17 cellular contexts compared by ENCODE assay signal in the genomic region with DNA sequence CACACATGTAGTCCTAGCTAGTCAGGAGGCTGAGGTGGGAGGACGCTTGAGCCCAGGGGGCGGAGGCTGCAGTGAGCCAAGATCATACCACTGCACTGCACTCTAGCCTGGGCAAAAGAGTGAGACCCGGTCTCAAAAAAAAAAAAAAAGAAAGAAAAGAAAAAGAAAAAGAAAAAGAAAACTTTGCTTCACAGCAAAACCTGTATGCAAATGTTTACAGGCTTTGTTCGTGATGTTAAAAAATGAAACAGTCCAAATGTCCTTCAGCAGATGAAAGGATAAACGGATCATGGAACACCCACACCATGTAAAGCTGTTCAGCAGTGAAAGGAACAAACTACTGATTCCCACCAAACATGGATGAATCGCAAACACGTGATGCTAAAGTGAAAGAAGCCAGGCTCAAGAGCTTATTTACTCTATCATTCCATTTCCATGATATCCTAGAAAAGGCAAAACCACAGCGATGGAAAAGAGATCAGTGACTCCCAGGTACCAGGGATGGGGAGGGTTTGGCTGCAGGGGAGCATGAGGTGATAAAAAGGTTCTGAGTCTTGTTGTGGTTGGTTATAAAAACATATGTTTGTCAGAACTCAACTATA. TPM values are rescaled to one million over a fixed set of nuclear protein-coding genes. Genes with fewer than 3 reads are reported as not detected.
DNase-seq lines count a peak whose midpoint lies in the region; ATAC-seq and TF ChIP-seq lines count a peak whose summit lies in the region.
"Had no signal": no experiment of that assay in that cellular context is flagged by ENCODE, and none has a peak within 500 bp of the region (broad histone marks: within the 10 kb centered on the region; RNA-seq: fewer than 3 reads in every experiment).

No MANE protein-coding gene starts in this region.

- intact Hi-C loops in IMR-90 (cut with micrococcal nuclease), result no loop called here
- intact Hi-C loops in dorsolateral prefrontal cortex (cut with DNase I), result loop anchor here in 1 of 2 donors (10.0 kb wide), 1 partner anchor 92 kb away; no protein-coding TSS in a partner anchor
- intact Hi-C loops in heart right ventricle (cut with DNase I), result no loop called here

- H2AFZ ChIP-seq in IMR-90 (replicated peaks; ENCODE audit: low read length, poor library complexity) (peak overlapping the region; percentile 8), mesenchymal stem cell (ENCODE audit: low read depth, low read length) (no peak overlapping the region)

- H3K36me3 Mint-ChIP-seq in chondrocyte (ENCODE audit: low read depth), result no peaks in the 10 kb centered on the region
- H3K36me3 Mint-ChIP-seq: activated naive CD8-positive, alpha-beta T cell had no signal

- H4K91ac ChIP-seq in IMR-90 (ENCODE audit: insufficient read depth, low read depth, low read length) (peak overlapping the region; percentile 86), mesenchymal stem cell (ENCODE audit: low read length) (peak overlapping the region; percentile 83)

- H3K4me3 ChIP-seq in AG04450 (ENCODE audit: low read depth, low read length) (no peak overlapping the region), IMR-90 (ENCODE audit: insufficient read depth, low read depth, low read length) (no peak overlapping the region), mesenchymal stem cell (ENCODE audit: insufficient read depth in 1 of 2, low read depth in 1 of 2, low read length in 2 of 2) (peak overlapping the region in 1 of 2 experiments; percentile 42), dorsolateral prefrontal cortex (no peak overlapping the region), heart right ventricle (no peak overlapping the region)
- H3K4me3 ChIP-seq: Peyer's patch had no signal

- no peaks in the 10 kb centered on the region for H3K9me3 Mint-ChIP-seq in chondrocyte (ENCODE audit: low read depth)
- H3K9me3 Mint-ChIP-seq: T-helper 1 cell treated with Interleukin-12 subunit alpha and Interleukin-12 subunit beta and Interleukin-4 antibody, amounts not matched to agents 30 μg/mL and 1 μg/mL, for 36 hours had no signal

- peak overlapping the region; percentile 73 for H3K4ac ChIP-seq in IMR-90 (ENCODE audit: low read depth, low read length)
- H3K4ac ChIP-seq in mesenchymal stem cell (ENCODE audit: low read depth in 1 of 2, low read length in 2 of 2), result peak overlapping the region in 1 of 2 experiments; percentile 6

- no peak overlapping the region for H2AK9ac ChIP-seq in IMR-90 (replicated peaks; ENCODE audit: low read depth, low read length, poor library complexity)

- H3K18ac ChIP-seq in IMR-90 (ENCODE audit: low read depth, low read length), result peak overlapping the region; percentile 44
- peak overlapping the region; percentile 84 to 89 for H3K18ac ChIP-seq in mesenchymal stem cell (ENCODE audit: low read depth in 1 of 2, low read length in 2 of 2)

- H3K4me2 ChIP-seq in IMR-90 (ENCODE audit: low read depth, low read length), result peak overlapping the region; percentile 62
- H3K4me2 ChIP-seq in mesenchymal stem cell (ENCODE audit: low read length, poor library complexity, severe bottlenecking), result no peak overlapping the region

- peak overlapping the region; percentile 32; the same call in 1 of the 2 replicates for H2AK5ac ChIP-seq in IMR-90 (ENCODE audit: low read depth, low read length)
- H2AK5ac ChIP-seq in mesenchymal stem cell (ENCODE audit: low read length, severe bottlenecking), result no peak overlapping the region

- peak; percentile 44 for ATAC-seq in IMR-90 (ENCODE audit: low read depth)
- ATAC-seq in HG03354 (IDR thresholded peaks at IDR 0.05; ENCODE audit: poor library complexity, severe bottlenecking, unreplicated experiment), result no peak
- ATAC-seq in HG03095 (IDR thresholded peaks at IDR 0.05; ENCODE audit: unreplicated experiment), result no peak
- ATAC-seq in heart right ventricle, result no peak

- H3K27ac ChIP-seq in AG04450 (ENCODE audit: low read depth, low read length) (peak overlapping the region; percentile 89), IMR-90 (ENCODE audit: insufficient read depth, low read length) (peak overlapping the region; percentile 79), mesenchymal stem cell (ENCODE audit: low read length, poor library complexity, severe bottlenecking) (peak overlapping the region; percentile 68), dorsolateral prefrontal cortex (no peak overlapping the region), heart right ventricle (no peak overlapping the region)

- dilution Hi-C loops in IMR-90 (cut with HindIII; ENCODE audit: low sequenced_read_pairs, unreplicated experiment), result no loop called here

- in situ Hi-C loops in IMR-90 (cut with MboI; ENCODE audit: low sequenced_read_pairs), result loop anchor here (10.0 kb wide), 1 partner anchor 232 kb away; a partner anchor contains a TSS

- no peak for TF ChIP-seq RAD21 in IMR-90 (IDR thresholded peaks at IDR 0.05; ENCODE audit: low read length)

- H2BK5ac ChIP-seq in IMR-90 (ENCODE audit: low read depth, low read length, poor library complexity, severe bottlenecking), result peak overlapping the region; percentile 93
- H2BK5ac ChIP-seq in mesenchymal stem cell (ENCODE audit: low read depth, low read length, poor library complexity, severe bottlenecking), result no peak overlapping the region

- H3K79me1 ChIP-seq in IMR-90 (ENCODE audit: low read depth in 1 of 2, low read length in 2 of 2) (peaks cover 0 to 8% of the 10 kb centered on the region in 2 experiments; a peak in 1 of 4 replicates), mesenchymal stem cell (replicated peaks; ENCODE audit: low read length, poor library complexity, severe bottlenecking) (peaks cover 21% of the 10 kb centered on the region)

- peak; percentile 74 for DNase-seq in AG04450 (ENCODE audit: low read depth, low spot score)
- DNase-seq in IMR-90, result peak; percentile 94
- no peak for DNase-seq in chondrocyte (ENCODE audit: low spot score)
- DNase-seq in mesenchymal stem cell, result peak; percentile 95
- no peak for DNase-seq in dorsolateral prefrontal cortex
- no peak for DNase-seq in heart right ventricle
- DNase-seq: activated CD4-positive, alpha-beta T cell treated with anti-CD3 and anti-CD28 coated beads for 1 hour; activated T-cell treated with anti-CD3 and anti-CD28 coated beads for 4 hours; AML-193; DMS 273 treated with DMSO at 0.1 percent for 48 hours; NCI-H1092 treated with DMSO at 0.1 percent for 48 hours; NCI-H510A; Peyer's patch had no signal

- H4K5ac ChIP-seq in IMR-90 (ENCODE audit: low read depth, low read length), result peak overlapping the region; percentile 64

- peak overlapping the region; percentile 86 for H3K27ac Mint-ChIP-seq in chondrocyte (ENCODE audit: unreplicated experiment)
- H3K27ac Mint-ChIP-seq: activated naive CD8-positive, alpha-beta T cell; T-helper 1 cell treated with Interleukin-12 subunit alpha and Interleukin-12 subunit beta and Interleukin-4 antibody, amounts not matched to agents 30 μg/mL and 1 μg/mL, for 36 hours had no signal

- no peak for TF ChIP-seq POLR2A in IMR-90 (IDR thresholded peaks at IDR 0.05; ENCODE audit: low read depth, low read length)

- H2BK15ac ChIP-seq in IMR-90 (ENCODE audit: low read depth, low read length), result peak overlapping the region; percentile 0; the same call in 1 of the 3 replicates
- H2BK15ac ChIP-seq in mesenchymal stem cell (ENCODE audit: low read depth, poor library complexity, severe bottlenecking), result no peak overlapping the region

- no peaks in the 10 kb centered on the region for H3K9me3 ChIP-seq in AG04450 (ENCODE audit: control insufficient read depth, insufficient read depth, low read length)
- no peaks in the 10 kb centered on the region for H3K9me3 ChIP-seq in IMR-90 (ENCODE audit: control insufficient read depth, insufficient read depth, low read length)
- no peaks in the 10 kb centered on the region for H3K9me3 ChIP-seq in mesenchymal stem cell (ENCODE audit: control insufficient read depth, low read length)
- no peaks in the 10 kb centered on the region for H3K9me3 ChIP-seq in heart right ventricle
- H3K9me3 ChIP-seq: Peyer's patch had no signal

- H3K14ac ChIP-seq in IMR-90 (replicated peaks; ENCODE audit: low read depth, low read length) (peak overlapping the region; percentile 68), mesenchymal stem cell (ENCODE audit: low read length in 2 of 2) (no peak overlapping the region)

- H2BK20ac ChIP-seq in IMR-90 (ENCODE audit: low read depth, low read length), result peak overlapping the region; percentile 64; the same call in 1 of the 2 replicates

- peaks cover 20% of the 10 kb centered on the region for H3K4me1 Mint-ChIP-seq in chondrocyte (ENCODE audit: low read depth)

- no TSS peak for BruUV-seq in IMR-90 (replicated peaks; lab: Mats Ljungman, UMichigan)

- TF ChIP-seq CTCF in AG04450 (IDR thresholded peaks at IDR 0.05; ENCODE audit: low read depth, low read length) (no peak), IMR-90 (conservative IDR thresholded peaks at IDR 0.05; ENCODE audit: low read depth, low read length) (no peak), chondrocyte (IDR thresholded peaks at IDR 0.05) (no peak), dorsolateral prefrontal cortex (IDR thresholded peaks at IDR 0.05 in 54 of 56, conservative IDR thresholded peaks at IDR 0.05 in 2 of 56; ENCODE audit: low read depth in 1 of 56, partially characterized antibody in 56 of 56) (no peak), heart right ventricle (IDR thresholded peaks at IDR 0.05) (no peak)

- peaks cover 7% of the 10 kb centered on the region; the same call in 1 of the 2 replicates for H3K9me1 ChIP-seq in IMR-90 (ENCODE audit: insufficient read depth, low read length)

- H4K8ac ChIP-seq in IMR-90 (ENCODE audit: low read depth in 2 of 2, low read length in 2 of 2) (peak overlapping the region in 1 of 2 experiments; percentile 78; a peak in 2 of 4 replicates), mesenchymal stem cell (ENCODE audit: low read length) (peak overlapping the region; percentile 82)

- H3K23ac ChIP-seq in IMR-90 (ENCODE audit: low read depth, low read length), result no peak overlapping the region
- H3K23ac ChIP-seq in mesenchymal stem cell (ENCODE audit: low read length in 2 of 2), result no peak overlapping the region

- H3K27me3 Mint-ChIP-seq in chondrocyte (ENCODE audit: low read depth), result no peaks in the 10 kb centered on the region
- H3K27me3 Mint-ChIP-seq: activated naive CD8-positive, alpha-beta T cell had no signal

- H3K4me3 Mint-ChIP-seq in chondrocyte (ENCODE audit: unreplicated experiment), result no peak overlapping the region
- H3K4me3 Mint-ChIP-seq: activated naive CD8-positive, alpha-beta T cell; T-helper 1 cell treated with Interleukin-12 subunit alpha and Interleukin-12 subunit beta and Interleukin-4 antibody, amounts not matched to agents 30 μg/mL and 1 μg/mL, for 36 hours had no signal

- peaks cover 12% of the 10 kb centered on the region for H3K4me1 ChIP-seq in IMR-90 (ENCODE audit: control insufficient read depth, insufficient read depth, low read length)
- H3K4me1 ChIP-seq in mesenchymal stem cell (ENCODE audit: control insufficient read depth, insufficient read depth, low read depth, low read length), result peaks cover 16% of the 10 kb centered on the region
- peaks cover 9 to 19% (median 16%) of the 10 kb centered on the region in 9 donors for H3K4me1 ChIP-seq in heart right ventricle

- CTCF ChIA-PET in AG04450 (lab: Charles Lee), result interaction anchor here (1.2 to 7.0 kb wide), 5 partner anchors 11 to 221 kb away, joined by 3 to 300 read pairs (median 8); a partner anchor contains a TSS
- CTCF ChIA-PET in IMR-90 (lab: Yijun Ruan, JAX), result interaction anchor here (0.6 to 5.7 kb wide), 2 partner anchors 74 to 145 kb away, joined by 5 to 61 read pairs; no protein-coding TSS in a partner anchor

- peak overlapping the region; percentile 29 to 89 for H2BK12ac ChIP-seq in mesenchymal stem cell (ENCODE audit: low read length in 2 of 2)

- H3K36me3 ChIP-seq in IMR-90 (ENCODE audit: control insufficient read depth, insufficient read depth, low read length), result no peaks in the 10 kb centered on the region; the same call in 1 of the 2 replicates
- H3K36me3 ChIP-seq in mesenchymal stem cell (ENCODE audit: control insufficient read depth in 1 of 2, insufficient read depth in 2 of 2, low read depth in 1 of 2, low read length in 2 of 2), result peaks cover 0 to 7% of the 10 kb centered on the region in 2 experiments
- H3K36me3 ChIP-seq in heart right ventricle, result peaks cover 0 to 11% (median 0%) of the 10 kb centered on the region in 9 donors
- H3K36me3 ChIP-seq: Peyer's patch had no signal

- peak overlapping the region; percentile 78 for H2BK120ac ChIP-seq in IMR-90 (ENCODE audit: low read depth, low read length)
- peak overlapping the region; percentile 42 for H2BK120ac ChIP-seq in mesenchymal stem cell (ENCODE audit: low read depth, low read length)

- POLR2A ChIA-PET in AG04450 (lab: Yijun Ruan, JAX) (interaction anchor here (0.6 to 2.2 kb wide), 5 partner anchors 14 to 221 kb away, joined by 4 to 9 read pairs (median 5); a partner anchor contains a TSS), IMR-90 (lab: Charles Lee; ENCODE audit: unreplicated experiment) (interaction anchor here (0.6 kb wide), 1 partner anchor 37 kb away, joined by 3 read pairs; no protein-coding TSS in a partner anchor)

- WGBS in IMR-90 (ENCODE audit: extremely low coverage in 2 of 2, insufficient read length in 1 of 2), 2 experiments, result no CpG with 5 or more reads among the region's 8 CpGs
- WGBS in mesenchymal stem cell, result 44% methylated on average over 6 of the region's 8 CpGs
- 85 to 86% methylated on average over 8 of the region's 8 CpGs for WGBS in heart right ventricle, 2 donors

- H3K56ac ChIP-seq in IMR-90 (ENCODE audit: extremely low read depth, insufficient read depth, low read length), result peak overlapping the region; percentile 18; the same call in 1 of the 2 replicates

- H4K20me1 ChIP-seq in IMR-90 (ENCODE audit: insufficient read depth, low read length), result no peaks in the 10 kb centered on the region

- H3K27me3 ChIP-seq in AG04450 (ENCODE audit: control insufficient read depth, insufficient read depth, low read length) (no peaks in the 10 kb centered on the region), IMR-90 (ENCODE audit: control insufficient read depth, insufficient read depth, low read length) (no peaks in the 10 kb centered on the region), mesenchymal stem cell (ENCODE audit: control insufficient read depth in 1 of 2, insufficient read depth in 1 of 2, low read length in 2 of 2) (no peaks in the 10 kb centered on the region), dorsolateral prefrontal cortex (no peaks in the 10 kb centered on the region), heart right ventricle (no peaks in the 10 kb centered on the region)
- H3K27me3 ChIP-seq: Peyer's patch had no signal

- H3K9ac ChIP-seq in IMR-90 (ENCODE audit: low read depth, low read length), result no peak overlapping the region
- peak overlapping the region; percentile 60 for H3K9ac ChIP-seq in mesenchymal stem cell (ENCODE audit: low read length)

RNA-seq across cellular contexts. Expression of a gene that starts 15.1 kb away (rescaled TPM):
- polyA plus RNA-seq in AG04450 (2011; rRNA removed) (12.3 and 13.8 TPM in 2 replicates), IMR-90 (2012; rRNA removed) (11.5 and 12.4 TPM in 2 replicates), heart right ventricle (10 to 100 TPM; 11.0 to 13.8 TPM)
- 6.6 and 13.3 TPM in 2 replicates for polyA minus RNA-seq in AG04450 (2011; rRNA and poly(A)+ RNA removed)
- total RNA-seq in IMR-90 (2012; rRNA removed) (6.9 and 9.5 TPM in 2 replicates), chondrocyte (8.8 to 10.8 TPM (median 9.5 TPM) in 3 replicates), dorsolateral prefrontal cortex (10 to 100 TPM; 17.5 to 59.6 (median 37.2) TPM), heart right ventricle (10 to 100 TPM; 39.9 to 73.8 (median 58.2) TPM)
- 8.1 and 15.0 TPM in 2 replicates for polyA plus RNA-seq in IMR-90 (2012; cell fraction: cytosol; rRNA removed)
- polyA plus RNA-seq in IMR-90 (2012; cell fraction: nucleus; rRNA removed; ENCODE audit: low replicate concordance), result 9.0 and 12.6 TPM in 2 replicates
- polyA plus RNA-seq in mesenchymal stem cell (2013, experiment 1 of 2), result 15.0 TPM
- 16.2 TPM for polyA plus RNA-seq in mesenchymal stem cell (2013, experiment 2 of 2)

RNA-seq across cellular contexts. Expression of a gene that starts 36.6 kb away (rescaled TPM):
- polyA plus RNA-seq in AG04450 (2011; rRNA removed) (27.3 and 31.2 TPM in 2 replicates), IMR-90 (2012; rRNA removed) (10.4 and 13.7 TPM in 2 replicates), heart right ventricle (10 to 100 TPM; 17.3 to 18.6 TPM)
- 33.4 and 44.4 TPM in 2 replicates for polyA minus RNA-seq in AG04450 (2011; rRNA and poly(A)+ RNA removed)
- total RNA-seq in IMR-90 (2012; rRNA removed) (15.6 and 20.8 TPM in 2 replicates), chondrocyte (39.6 to 52.9 TPM (median 41.0 TPM) in 3 replicates), dorsolateral prefrontal cortex (10 to 100 TPM; 28.6 to 91.0 (median 50.9) TPM), heart right ventricle (100 to 1,000 TPM in 3 of 10 donors, 10 to 100 TPM in 7; 70.1 to 128 (median 81.9) TPM)
- polyA plus RNA-seq in IMR-90 (2012; cell fraction: cytosol; rRNA removed), result 3.8 and 5.4 TPM in 2 replicates
- polyA plus RNA-seq in IMR-90 (2012; cell fraction: nucleus; rRNA removed; ENCODE audit: low replicate concordance), result 2.9 and 17.2 TPM in 2 replicates
- 48.3 TPM for polyA plus RNA-seq in mesenchymal stem cell (2013, experiment 1 of 2)
- polyA plus RNA-seq in mesenchymal stem cell (2013, experiment 2 of 2), result 48.7 TPM

Comparison
In these comparisons a context has a peak if more than half of its experiments do, and no peak if none do; other contexts are left out.
1. DNase-seq: peak in AG04450 (single experiment), IMR-90 (single experiment) and mesenchymal stem cell (single experiment); none in chondrocyte (single experiment), dorsolateral prefrontal cortex (0 of 10) and heart right ventricle (0 of 2).
2. H3K27ac ChIP-seq: peak in AG04450 (single experiment), IMR-90 (single experiment) and mesenchymal stem cell (single experiment); none in dorsolateral prefrontal cortex (0 of 59) and heart right ventricle (0 of 10).